In genomic region chr16:14232106-14232890, GRCh38 we compare ENCODE assay signal across 16 cellular contexts.
DNase-seq lines count a peak whose midpoint lies in the region; ATAC-seq, FAIRE-seq and TF ChIP-seq lines count a peak whose summit lies in the region.
"Had no signal": no experiment of that assay in that cellular context is flagged by ENCODE, and none has a peak within 500 bp of the region (broad histone marks: within the 10 kb centered on the region; RNA-seq: fewer than 3 reads in every experiment).

No MANE protein-coding gene starts in this region.

- H4K91ac ChIP-seq in mesenchymal stem cell (ENCODE audit: low read length), result no peak overlapping the region
- H4K91ac ChIP-seq in neuronal stem cell (ENCODE audit: low read depth, low read length, poor library complexity), result no peak overlapping the region

- H3K18ac ChIP-seq in mesenchymal stem cell (ENCODE audit: low read depth in 1 of 2, low read length in 2 of 2) (no peak overlapping the region), neuronal stem cell (ENCODE audit: low read length) (no peak overlapping the region)

- CTCF ChIA-PET in K562 (lab: Yijun Ruan, JAX; ENCODE audit: low intra/inter-chr PET ratio), result no interaction called here

- TF ChIP-seq POLR2A in K562 (conservative IDR thresholded peaks at IDR 0.05) (no peak), transverse colon (IDR thresholded peaks at IDR 0.05) (no peak)

- H3K36me3 ChIP-seq in K562 (ENCODE audit: control insufficient read depth, insufficient read depth, low read length), result no peaks in the 10 kb centered on the region; the same call in 2 of the 3 replicates
- peaks cover 13 to 39% of the 10 kb centered on the region in 2 experiments for H3K36me3 ChIP-seq in mesenchymal stem cell (ENCODE audit: control insufficient read depth in 1 of 2, insufficient read depth in 2 of 2, low read depth in 1 of 2, low read length in 2 of 2)
- H3K36me3 ChIP-seq in transverse colon, result peaks cover 0 to 20% (median 5%) of the 10 kb centered on the region in 4 donors
- H3K36me3 ChIP-seq in neuronal stem cell (replicated peaks in 1 of 2; ENCODE audit: control insufficient read depth in 2 of 2, insufficient read depth in 2 of 2, low read length in 2 of 2), result peaks cover 18 to 66% of the 10 kb centered on the region in 2 donors

- H3K4me1 ChIP-seq in K562 (replicated peaks in 1 of 2; ENCODE audit: control insufficient read depth in 2 of 2, insufficient read depth in 2 of 2, low read length in 2 of 2), result no peaks in the 10 kb centered on the region; a peak in 1 of 5 replicates
- peaks cover 12% of the 10 kb centered on the region for H3K4me1 ChIP-seq in mesenchymal stem cell (ENCODE audit: control insufficient read depth, insufficient read depth, low read depth, low read length)
- H3K4me1 ChIP-seq in transverse colon, result no peaks in the 10 kb centered on the region
- no peaks in the 10 kb centered on the region for H3K4me1 ChIP-seq in neuronal stem cell (ENCODE audit: control insufficient read depth in 2 of 2, insufficient read depth in 1 of 2, low read depth in 1 of 2, low read length in 2 of 2)
- H3K4me1 ChIP-seq: left ventricle myocardium inferior, psoas muscle had no signal

- no peak for TF ChIP-seq RAD21 in K562 (CRISPR knock-in tag; conservative IDR thresholded peaks at IDR 0.05 in 1 of 2, IDR thresholded peaks at IDR 0.05 in 1 of 2)

- H4K8ac ChIP-seq in mesenchymal stem cell (ENCODE audit: low read length) (no peak overlapping the region), neuronal stem cell (ENCODE audit: low read depth, low read length) (no peak overlapping the region)

- no peak overlapping the region for H2AFZ ChIP-seq in K562 (ENCODE audit: low read depth, low read length)
- H2AFZ ChIP-seq in mesenchymal stem cell (ENCODE audit: low read depth, low read length), result no peak overlapping the region
- no peak overlapping the region for H2AFZ ChIP-seq in neuronal stem cell (ENCODE audit: low read length)

- H3K9me3 ChIP-seq in K562 (replicated peaks; ENCODE audit: control insufficient read depth, insufficient read depth, low read depth, low read length) (no peaks in the 10 kb centered on the region), mesenchymal stem cell (ENCODE audit: control insufficient read depth, low read length) (no peaks in the 10 kb centered on the region), transverse colon (no peaks in the 10 kb centered on the region), neuronal stem cell (replicated peaks in 1 of 2; ENCODE audit: control insufficient read depth in 2 of 2, insufficient read depth in 1 of 2, low read depth in 1 of 2, low read length in 2 of 2) (peaks cover 0 to 6% of the 10 kb centered on the region in 2 donors)
- H3K9me3 ChIP-seq: esophagus muscularis mucosa, left ventricle myocardium inferior, psoas muscle had no signal

- H2BK120ac ChIP-seq in mesenchymal stem cell (ENCODE audit: low read depth, low read length), result no peak overlapping the region
- H2BK120ac ChIP-seq in neuronal stem cell (ENCODE audit: low read depth, low read length), result no peak overlapping the region

- H3K79me1 ChIP-seq in mesenchymal stem cell (replicated peaks; ENCODE audit: low read length, poor library complexity, severe bottlenecking), result peaks cover 2% of the 10 kb centered on the region
- peaks cover 2% of the 10 kb centered on the region for H3K79me1 ChIP-seq in neuronal stem cell (ENCODE audit: low read depth, low read length)

- TF ChIP-seq EP300 in K562 (IDR thresholded peaks at IDR 0.05; ENCODE audit: low read length), result no peak
- no peak for TF ChIP-seq EP300 in transverse colon (IDR thresholded peaks at IDR 0.05; ENCODE audit: low read depth)

- no peak overlapping the region for H2AK5ac ChIP-seq in mesenchymal stem cell (ENCODE audit: low read length, severe bottlenecking)
- H2AK5ac ChIP-seq in neuronal stem cell (ENCODE audit: low read depth, low read length), result no peak overlapping the region

- intact Hi-C loops in K562 (cut with micrococcal nuclease) (no loop called here), transverse colon (cut with DNase I; ENCODE audit: low total_unique reads) (no loop called here)

- H2BK12ac ChIP-seq in mesenchymal stem cell (ENCODE audit: low read length in 2 of 2) (no peak overlapping the region), neuronal stem cell (ENCODE audit: low read length) (no peak overlapping the region)

- no TSS peak for BruUV-seq in K562 (replicated peaks; lab: Mats Ljungman, UMichigan)

- ATAC-seq in K562 (no peak), HG02885 (IDR thresholded peaks at IDR 0.05; ENCODE audit: poor library complexity, unreplicated experiment) (no peak)
- ATAC-seq: Panc1, psoas muscle had no signal

- H3K27ac ChIP-seq in K562 (ENCODE audit: extremely low read depth, low read depth, low read length) (no peak overlapping the region), mesenchymal stem cell (ENCODE audit: low read length, poor library complexity, severe bottlenecking) (peak overlapping the region; percentile 75), transverse colon (no peak overlapping the region), neuronal stem cell (replicated peaks; ENCODE audit: low read length) (no peak overlapping the region)
- H3K27ac ChIP-seq: esophagus muscularis mucosa, left ventricle myocardium inferior, psoas muscle had no signal

- H2BK5ac ChIP-seq in mesenchymal stem cell (ENCODE audit: low read depth, low read length, poor library complexity, severe bottlenecking), result no peak overlapping the region
- no peak overlapping the region for H2BK5ac ChIP-seq in neuronal stem cell (ENCODE audit: low read length)

- no peak for FAIRE-seq in K562 (lab: Jason Lieb, UNC)
- FAIRE-seq: D721Med, GM19239 had no signal

- DNase-seq in DMS79 treated with DMSO at 0.1 percent for 48 hours (lab: John Stamatoyannopoulos, UW), result peak; percentile 50
- DNase-seq in NCI-H2196 (lab: John Stamatoyannopoulos, UW; ENCODE audit: unreplicated experiment), result peak; percentile 22
- DNase-seq in K562 (ENCODE audit: extremely low read depth in 1 of 4, low spot score in 3 of 4), result no peak
- DNase-seq in mesenchymal stem cell, result peak; percentile 16
- DNase-seq in transverse colon, result no peak
- DNase-seq in neuronal stem cell (ENCODE audit: low spot score), result no peak
- DNase-seq in HUDEP-2 (lab: John Stamatoyannopoulos, UW; ENCODE audit: unreplicated experiment in 76 of 76), result no peak
- DNase-seq: hippocampal formation, left ventricle myocardium inferior, NCI-H524 treated with DMSO at 0.1 percent for 48 hours, psoas muscle had no signal

- H3K9ac ChIP-seq in K562 (ENCODE audit: insufficient read depth in 1 of 2, low read depth in 2 of 2, low read length in 2 of 2) (no peak overlapping the region), mesenchymal stem cell (ENCODE audit: low read length) (peak overlapping the region; percentile 25), neuronal stem cell (ENCODE audit: low read depth, low read length, poor library complexity) (no peak overlapping the region)

- no peaks in the 10 kb centered on the region for H3K9me1 ChIP-seq in K562 (ENCODE audit: control insufficient read depth, insufficient read depth, low read length)

- H3K4me2 ChIP-seq in K562 (ENCODE audit: insufficient read depth, low read length) (no peak overlapping the region), mesenchymal stem cell (ENCODE audit: low read length, poor library complexity, severe bottlenecking) (peak overlapping the region; percentile 14), neuronal stem cell (ENCODE audit: insufficient read depth, low read length, poor library complexity, severe bottlenecking) (no peak overlapping the region)

- 87% methylated on average over 9 of the region's 9 CpGs for WGBS in K562 (ENCODE audit: insufficient coverage, low coverage, missing lambda C conversion rate)
- WGBS in mesenchymal stem cell, result 73% methylated on average over 8 of the region's 9 CpGs
- 76 to 89% methylated on average over 9 of the region's 9 CpGs for WGBS in transverse colon (ENCODE audit: low coverage in 1 of 2), 2 donors
- WGBS in neuronal stem cell (ENCODE audit: extremely low coverage in 2 of 2, insufficient read length in 2 of 2, insufficient replicate concordance in 1 of 2), 2 donors, result no CpG with 5 or more reads among the region's 9 CpGs

- TF ChIP-seq CTCF in K562 (IDR thresholded peaks at IDR 0.05 in 2 of 3, conservative IDR thresholded peaks at IDR 0.05 in 1 of 3; ENCODE audit: insufficient read depth in 2 of 3, low read depth in 1 of 3, low read length in 3 of 3), result no peak
- no peak for TF ChIP-seq CTCF in transverse colon (IDR thresholded peaks at IDR 0.05)

- H2BK15ac ChIP-seq in mesenchymal stem cell (ENCODE audit: low read depth, poor library complexity, severe bottlenecking) (no peak overlapping the region), neuronal stem cell (ENCODE audit: low read length) (no peak overlapping the region)

- POLR2A ChIA-PET in K562 (lab: Yijun Ruan, JAX), result interaction anchor here (0.7 to 0.9 kb wide), 2 partner anchors 11 to 82 kb away, joined by 3 read pairs; no protein-coding TSS in a partner anchor

- in situ Hi-C loops in K562 (cut with MboI) (no loop called here), transverse colon (cut with MboI; ENCODE audit: low pct_ligation_motif_present in 1 of 4, low pct_unique_long_range_greater_than_20kb in 1 of 4, low sequenced_read_pairs in 3 of 4) (loop anchor here in 2 of 4 donors (25.0 kb wide), 1 partner anchor 295 kb away; no protein-coding TSS in a partner anchor)

- H4K20me1 ChIP-seq in K562 (replicated peaks; ENCODE audit: control insufficient read depth, insufficient read depth, low read length), result 0 out of 2 replicates have a peak, but pooled peaks cover 3% of the 10 kb centered on the region

- H3K27me3 ChIP-seq in K562 (ENCODE audit: control insufficient read depth in 2 of 2, insufficient read depth in 2 of 2, low read length in 2 of 2) (no peaks in the 10 kb centered on the region), mesenchymal stem cell (ENCODE audit: control insufficient read depth in 1 of 2, insufficient read depth in 1 of 2, low read length in 2 of 2) (no peaks in the 10 kb centered on the region), transverse colon (no peaks in the 10 kb centered on the region), neuronal stem cell (ENCODE audit: control insufficient read depth in 3 of 3, insufficient read depth in 3 of 3, low read depth in 1 of 3, low read length in 3 of 3) (no peaks in the 10 kb centered on the region)
- H3K27me3 ChIP-seq: esophagus muscularis mucosa had no signal

- H3K23ac ChIP-seq in mesenchymal stem cell (ENCODE audit: low read length in 2 of 2) (no peak overlapping the region), neuronal stem cell (ENCODE audit: low read depth, low read length, poor library complexity) (no peak overlapping the region)

- no peaks in the 10 kb centered on the region for H3K79me2 ChIP-seq in K562 (ENCODE audit: control insufficient read depth, insufficient read depth, low read length)

- H3K4me3 ChIP-seq in K562, result no peak overlapping the region
- peak overlapping the region in 1 of 2 experiments; percentile 32 for H3K4me3 ChIP-seq in mesenchymal stem cell (ENCODE audit: insufficient read depth in 1 of 2, low read depth in 1 of 2, low read length in 2 of 2)
- H3K4me3 ChIP-seq in transverse colon, result no peak overlapping the region
- no peak overlapping the region for H3K4me3 ChIP-seq in neuronal stem cell (ENCODE audit: low read length in 2 of 2)
- H3K4me3 ChIP-seq: esophagus muscularis mucosa, left ventricle myocardium inferior, psoas muscle had no signal

- no peak overlapping the region for H3K4ac ChIP-seq in mesenchymal stem cell (ENCODE audit: low read depth in 1 of 2, low read length in 2 of 2)
- H3K4ac ChIP-seq in neuronal stem cell (ENCODE audit: low read length), result no peak overlapping the region

- H3K14ac ChIP-seq in mesenchymal stem cell (ENCODE audit: low read length in 2 of 2) (no peak overlapping the region), neuronal stem cell (ENCODE audit: low read length) (no peak overlapping the region)

Comparison
In these comparisons a context has a peak if more than half of its experiments do, and no peak if none do; other contexts are left out.
1. DNase-seq: peak in DMS79 treated with DMSO at 0.1 percent for 48 hours (single experiment), NCI-H2196 (single experiment) and mesenchymal stem cell (single experiment); none in K562 (0 of 4), transverse colon (single experiment), neuronal stem cell (single experiment) and HUDEP-2 (0 of 76).